Comparison of ENCODE assay signal across 1 cellular context in the genomic region with DNA sequence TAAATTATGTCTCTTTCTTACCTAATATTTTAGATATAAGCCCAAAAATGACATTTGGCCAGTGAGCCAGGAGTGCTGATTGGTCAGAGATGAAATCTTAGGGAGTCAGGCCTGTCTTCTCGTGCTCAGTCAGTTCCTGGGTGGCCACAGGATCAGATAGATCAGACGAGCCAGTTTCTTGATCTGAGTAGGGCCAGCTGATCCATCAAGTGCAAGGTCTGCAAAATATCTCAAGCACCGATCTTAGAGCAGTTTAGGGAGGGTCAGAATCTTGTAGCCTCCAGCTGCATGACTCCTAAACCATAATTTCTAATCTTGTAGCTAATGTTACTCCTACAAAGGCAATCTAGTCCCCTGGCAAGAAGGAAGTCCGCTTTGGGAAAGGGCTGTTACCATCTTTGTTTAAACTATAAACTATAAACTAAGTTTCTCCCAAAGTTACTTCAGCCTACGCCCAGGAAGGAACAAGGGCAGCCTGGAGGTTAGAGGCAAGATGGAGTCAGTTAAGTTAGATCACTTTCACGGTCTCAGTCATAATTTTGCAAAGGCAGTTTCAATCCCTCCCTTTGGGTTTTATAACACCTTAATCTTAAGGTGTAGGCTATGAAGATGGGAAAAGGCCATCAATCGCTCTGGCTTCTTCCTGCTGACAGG.
TF ChIP-seq lines count a peak whose summit lies in the region.
"Not testable (repeated sequence)": the region's sequence is repeated elsewhere in the genome, so short reads cannot be mapped to it uniquely, and the experiment has no call there.

No MANE protein-coding gene starts in this region.

TF ChIP-seq in K562, 482 proteins besides CTCF, POLR2A, EP300 and RAD21 (continued from another document and continues in another):
- TF ChIP-seq, protein P1, sequence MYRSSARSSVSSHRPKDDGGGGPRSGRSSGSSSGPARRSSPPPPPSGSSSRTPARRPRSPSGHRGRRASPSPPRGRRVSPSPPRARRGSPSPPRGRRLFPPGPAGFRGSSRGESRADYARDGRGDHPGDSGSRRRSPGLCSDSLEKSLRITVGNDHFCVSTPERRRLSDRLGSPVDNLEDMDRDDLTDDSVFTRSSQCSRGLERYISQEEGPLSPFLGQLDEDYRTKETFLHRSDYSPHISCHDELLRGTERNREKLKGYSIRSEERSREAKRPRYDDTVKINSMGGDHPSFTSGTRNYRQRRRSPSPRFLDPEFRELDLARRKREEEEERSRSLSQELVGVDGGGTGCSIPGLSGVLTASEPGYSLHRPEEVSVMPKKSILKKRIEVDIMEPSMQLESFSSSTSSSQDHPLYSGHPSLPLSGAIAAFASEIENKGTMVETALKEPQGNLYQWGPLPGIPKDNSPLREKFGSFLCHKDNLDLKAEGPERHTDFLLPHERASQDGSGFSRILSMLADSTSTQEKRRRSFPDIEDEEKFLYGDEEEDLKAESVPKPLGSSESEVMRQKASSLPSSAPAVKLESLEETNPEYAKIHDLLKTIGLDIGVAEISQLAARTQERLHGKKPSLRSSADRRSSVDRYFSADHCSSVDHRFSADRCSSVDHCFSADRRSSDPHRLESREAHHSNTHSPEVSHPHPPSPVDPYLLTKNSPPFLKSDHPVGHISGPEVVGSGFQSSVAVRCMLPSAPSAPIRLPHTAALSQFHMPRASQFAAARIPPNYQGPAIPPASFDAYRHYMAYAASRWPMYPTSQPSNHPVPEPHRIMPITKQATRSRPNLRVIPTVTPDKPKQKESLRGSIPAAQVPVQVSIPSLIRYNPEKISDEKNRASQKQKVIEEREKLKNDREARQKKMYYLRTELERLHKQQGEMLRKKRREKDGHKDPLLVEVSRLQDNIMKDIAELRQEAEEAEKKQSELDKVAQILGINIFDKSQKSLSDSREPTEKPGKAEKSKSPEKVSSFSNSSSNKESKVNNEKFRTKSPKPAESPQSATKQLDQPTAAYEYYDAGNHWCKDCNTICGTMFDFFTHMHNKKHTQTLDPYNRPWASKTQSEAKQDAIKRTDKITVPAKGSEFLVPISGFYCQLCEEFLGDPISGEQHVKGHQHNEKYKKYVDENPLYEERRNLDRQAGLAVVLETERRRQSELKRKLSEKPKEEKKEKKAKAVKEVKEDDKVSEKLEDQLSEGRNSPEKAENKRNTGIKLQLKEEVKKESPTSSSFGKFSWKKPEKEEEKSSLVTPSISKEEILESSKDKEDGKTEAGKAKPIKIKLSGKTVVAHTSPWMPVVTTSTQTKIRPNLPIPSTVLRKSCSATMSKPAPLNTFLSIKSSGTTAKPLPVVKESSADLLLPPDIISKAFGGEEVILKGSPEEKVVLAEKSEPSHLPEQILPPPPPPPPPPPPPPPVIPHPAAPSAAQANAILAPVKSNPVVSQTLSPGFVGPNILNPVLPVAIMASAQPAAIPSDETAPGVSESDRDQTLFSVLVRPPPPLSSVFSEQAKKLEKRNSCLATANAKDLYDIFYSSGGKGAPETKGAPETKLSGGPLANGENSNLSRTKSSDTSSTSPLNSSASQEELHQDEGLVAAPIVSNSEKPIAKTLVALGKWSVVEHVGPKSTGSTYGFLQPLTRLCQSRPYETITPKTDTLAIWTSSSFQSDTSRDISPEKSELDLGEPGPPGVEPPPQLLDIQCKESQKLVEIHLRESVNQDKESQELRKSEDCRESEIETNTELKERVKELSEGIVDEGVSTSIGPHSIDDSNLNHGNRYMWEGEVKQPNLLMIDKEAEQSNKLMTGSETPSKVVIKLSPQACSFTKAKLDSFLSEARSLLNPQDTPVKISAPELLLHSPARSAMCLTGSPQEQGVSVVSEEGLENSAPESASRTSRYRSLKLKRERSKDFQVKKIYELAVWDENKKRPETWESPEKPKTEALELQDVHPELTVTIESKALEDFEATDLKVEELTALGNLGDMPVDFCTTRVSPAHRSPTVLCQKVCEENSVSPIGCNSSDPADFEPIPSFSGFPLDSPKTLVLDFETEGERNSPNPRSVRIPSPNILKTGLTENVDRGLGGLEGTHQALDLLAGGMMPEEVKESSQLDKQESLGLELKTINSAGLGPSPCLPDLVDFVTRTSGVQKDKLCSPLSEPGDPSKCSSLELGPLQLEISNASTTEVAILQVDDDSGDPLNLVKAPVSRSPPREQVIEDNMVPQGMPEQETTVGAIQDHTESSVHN (IDR thresholded peaks at IDR 0.05; ENCODE audit: borderline replicate concordance in 1 of 2, low read depth in 1 of 2): peak in 1 of 2 experiments; percentile 29; a peak in 1 of 4 replicates
- TF ChIP-seq TFAP4 (CRISPR knock-in tag; IDR thresholded peaks at IDR 0.05; ENCODE audit: borderline replicate concordance) (peak; percentile 77; the same call in 1 of the 2 replicates), RNF2 (IDR thresholded peaks at IDR 0.05) (peak; percentile 21; the same call in 1 of the 2 replicates), BCL6 (CRISPR knock-in tag; IDR thresholded peaks at IDR 0.05) (peak; percentile 66; the same call in 1 of the 2 replicates), ZNF449 (CRISPR knock-in tag; IDR thresholded peaks at IDR 0.05) (peak; percentile 72; the same call in 1 of the 2 replicates), ZNF354B (CRISPR knock-in tag; IDR thresholded peaks at IDR 0.05) (peak; percentile 49; the same call in 1 of the 2 replicates), ZNF655 (CRISPR knock-in tag; IDR thresholded peaks at IDR 0.05) (peak; percentile 49; the same call in 1 of the 2 replicates), ATF1 (tag; IDR thresholded peaks at IDR 0.05) (0 out of 2 replicates have a peak, but pooled peaks have one; percentile 20), ZNF316 (IDR thresholded peaks at IDR 0.05) (0 out of 2 replicates have a peak, but pooled peaks have one; percentile 23), ZNF197 (CRISPR knock-in tag; IDR thresholded peaks at IDR 0.05; ENCODE audit: low read depth) (peak; percentile 47; the same call in 1 of the 2 replicates), ZNF239 (CRISPR knock-in tag; IDR thresholded peaks at IDR 0.05) (peak; percentile 84), ELF1 (tag; IDR thresholded peaks at IDR 0.05) (peak; percentile 16; the same call in 1 of the 2 replicates), MEF2D (tag; conservative IDR thresholded peaks at IDR 0.05; ENCODE audit: low read depth) (peak; percentile 76; the same call in 1 of the 2 replicates), C11orf30 (IDR thresholded peaks at IDR 0.05; ENCODE audit: low read depth) (peak; percentile 32; the same call in 1 of the 2 replicates), ZBTB9 (CRISPR knock-in tag; IDR thresholded peaks at IDR 0.05) (peak; percentile 96), PTRF (tag; IDR thresholded peaks at IDR 0.05) (peak; percentile 59; the same call in 1 of the 2 replicates), ZNF134 (CRISPR knock-in tag; conservative IDR thresholded peaks at IDR 0.05) (0 out of 2 replicates have a peak, but pooled peaks have one; percentile 36), HIVEP1 (CRISPR knock-in tag; IDR thresholded peaks at IDR 0.05) (peak; percentile 90), HMBOX1 (IDR thresholded peaks at IDR 0.05) (peak; percentile 84), DACH1 (IDR thresholded peaks at IDR 0.05; ENCODE audit: partially characterized antibody) (peak; percentile 21), MEIS2 (IDR thresholded peaks at IDR 0.05; ENCODE audit: partially characterized antibody) (peak; percentile 42), KLF16 (IDR thresholded peaks at IDR 0.05) (peak; percentile 67; the same call in 1 of the 2 replicates), E2F3 (CRISPR knock-in tag; IDR thresholded peaks at IDR 0.05) (peak; percentile 59; the same call in 1 of the 2 replicates), NR4A1 (tag; IDR thresholded peaks at IDR 0.05) (peak; percentile 93), ZNF165 (CRISPR knock-in tag; IDR thresholded peaks at IDR 0.05; ENCODE audit: borderline replicate concordance) (peak; percentile 94), ZNF76 (CRISPR knock-in tag; IDR thresholded peaks at IDR 0.05; ENCODE audit: borderline replicate concordance) (peak; percentile 81; the same call in 1 of the 2 replicates), MAFG (tag; conservative IDR thresholded peaks at IDR 0.05) (peak; percentile 27; the same call in 1 of the 2 replicates), CBFA2T3 (IDR thresholded peaks at IDR 0.05) (peak; percentile 13; the same call in 1 of the 2 replicates), ZNF583 (CRISPR knock-in tag; IDR thresholded peaks at IDR 0.05) (peak; percentile 84; the same call in 1 of the 2 replicates)
- not testable (repeated sequence) for TF ChIP-seq ATF1, NR4A1 (CRISPR knock-in tag; IDR thresholded peaks at IDR 0.05)
- TF ChIP-seq, protein P2, sequence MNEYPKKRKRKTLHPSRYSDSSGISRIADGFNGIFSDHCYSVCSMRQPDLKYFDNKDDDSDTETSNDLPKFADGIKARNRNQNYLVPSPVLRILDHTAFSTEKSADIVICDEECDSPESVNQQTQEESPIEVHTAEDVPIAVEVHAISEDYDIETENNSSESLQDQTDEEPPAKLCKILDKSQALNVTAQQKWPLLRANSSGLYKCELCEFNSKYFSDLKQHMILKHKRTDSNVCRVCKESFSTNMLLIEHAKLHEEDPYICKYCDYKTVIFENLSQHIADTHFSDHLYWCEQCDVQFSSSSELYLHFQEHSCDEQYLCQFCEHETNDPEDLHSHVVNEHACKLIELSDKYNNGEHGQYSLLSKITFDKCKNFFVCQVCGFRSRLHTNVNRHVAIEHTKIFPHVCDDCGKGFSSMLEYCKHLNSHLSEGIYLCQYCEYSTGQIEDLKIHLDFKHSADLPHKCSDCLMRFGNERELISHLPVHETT (CRISPR knock-in tag; conservative IDR thresholded peaks at IDR 0.05 in 1 of 2, IDR thresholded peaks at IDR 0.05 in 1 of 2): peak in 1 of 2 experiments; percentile 71; a peak in 1 of 4 replicates
- TF ChIP-seq, protein P3, sequence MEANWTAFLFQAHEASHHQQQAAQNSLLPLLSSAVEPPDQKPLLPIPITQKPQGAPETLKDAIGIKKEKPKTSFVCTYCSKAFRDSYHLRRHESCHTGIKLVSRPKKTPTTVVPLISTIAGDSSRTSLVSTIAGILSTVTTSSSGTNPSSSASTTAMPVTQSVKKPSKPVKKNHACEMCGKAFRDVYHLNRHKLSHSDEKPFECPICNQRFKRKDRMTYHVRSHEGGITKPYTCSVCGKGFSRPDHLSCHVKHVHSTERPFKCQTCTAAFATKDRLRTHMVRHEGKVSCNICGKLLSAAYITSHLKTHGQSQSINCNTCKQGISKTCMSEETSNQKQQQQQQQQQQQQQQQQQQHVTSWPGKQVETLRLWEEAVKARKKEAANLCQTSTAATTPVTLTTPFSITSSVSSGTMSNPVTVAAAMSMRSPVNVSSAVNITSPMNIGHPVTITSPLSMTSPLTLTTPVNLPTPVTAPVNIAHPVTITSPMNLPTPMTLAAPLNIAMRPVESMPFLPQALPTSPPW (CRISPR knock-in tag; IDR thresholded peaks at IDR 0.05): peak; percentile 42
- TF ChIP-seq, protein P4, sequence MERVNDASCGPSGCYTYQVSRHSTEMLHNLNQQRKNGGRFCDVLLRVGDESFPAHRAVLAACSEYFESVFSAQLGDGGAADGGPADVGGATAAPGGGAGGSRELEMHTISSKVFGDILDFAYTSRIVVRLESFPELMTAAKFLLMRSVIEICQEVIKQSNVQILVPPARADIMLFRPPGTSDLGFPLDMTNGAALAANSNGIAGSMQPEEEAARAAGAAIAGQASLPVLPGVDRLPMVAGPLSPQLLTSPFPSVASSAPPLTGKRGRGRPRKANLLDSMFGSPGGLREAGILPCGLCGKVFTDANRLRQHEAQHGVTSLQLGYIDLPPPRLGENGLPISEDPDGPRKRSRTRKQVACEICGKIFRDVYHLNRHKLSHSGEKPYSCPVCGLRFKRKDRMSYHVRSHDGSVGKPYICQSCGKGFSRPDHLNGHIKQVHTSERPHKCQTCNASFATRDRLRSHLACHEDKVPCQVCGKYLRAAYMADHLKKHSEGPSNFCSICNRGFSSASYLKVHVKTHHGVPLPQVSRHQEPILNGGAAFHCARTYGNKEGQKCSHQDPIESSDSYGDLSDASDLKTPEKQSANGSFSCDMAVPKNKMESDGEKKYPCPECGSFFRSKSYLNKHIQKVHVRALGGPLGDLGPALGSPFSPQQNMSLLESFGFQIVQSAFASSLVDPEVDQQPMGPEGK (CRISPR knock-in tag; IDR thresholded peaks at IDR 0.05; ENCODE audit: borderline replicate concordance): peak; percentile 91; the same call in 1 of the 2 replicates
